Comparison of ENCODE assay signal across 1 cellular context in the genomic region with DNA sequence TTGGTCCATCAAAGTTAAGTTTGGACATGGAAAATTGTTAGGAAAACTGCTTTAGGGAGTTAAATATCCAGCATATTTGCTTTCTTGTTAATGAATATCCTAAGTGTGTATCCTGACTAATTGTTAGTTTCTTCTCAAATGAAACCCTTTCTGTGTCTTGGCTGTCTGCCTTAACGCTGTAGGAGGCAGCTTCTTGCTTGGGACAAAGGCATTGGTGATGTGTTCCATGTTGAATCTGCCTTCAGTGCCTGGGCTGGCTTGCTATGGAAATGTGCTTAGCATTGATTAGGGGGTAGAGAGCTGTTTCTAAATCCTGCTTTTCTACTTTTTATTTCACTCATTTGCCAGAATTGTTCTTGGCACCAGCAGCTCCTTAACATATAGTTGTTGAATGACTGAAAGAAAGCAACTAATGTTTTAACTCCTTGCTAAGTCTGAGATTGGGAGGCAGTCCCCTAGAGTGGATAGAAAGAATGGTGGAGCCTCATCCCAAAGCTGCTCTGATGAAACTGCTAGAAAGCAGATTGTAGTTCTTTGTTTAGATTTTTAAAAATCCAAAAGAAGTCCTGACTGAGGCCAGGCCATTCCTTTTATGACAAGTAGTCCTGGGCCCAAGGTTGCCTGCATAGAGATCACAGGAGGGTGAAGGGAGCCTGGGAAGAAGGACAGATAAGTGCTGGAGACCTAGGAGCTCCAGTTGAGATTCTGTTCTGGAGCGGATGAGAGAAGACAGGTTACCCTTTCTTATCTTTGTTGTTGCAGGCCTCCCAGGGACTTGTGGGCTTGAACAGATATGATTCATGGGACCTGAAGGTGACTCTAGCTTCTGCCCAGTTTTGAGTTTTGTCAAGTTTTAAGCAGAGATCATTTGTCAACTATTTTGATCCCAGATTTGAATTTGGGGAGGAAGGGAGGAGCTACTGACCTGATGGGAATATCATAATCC.
A peak's percentile ranks its signal among the peaks of the same experiment; 100 is the strongest.
TF ChIP-seq lines count a peak whose summit lies in the region.

No MANE protein-coding gene starts in this region.

TF ChIP-seq in K562, 482 proteins besides CTCF, POLR2A, EP300 and RAD21 (continued from another document and continues in another):
- TF ChIP-seq, protein P1, sequence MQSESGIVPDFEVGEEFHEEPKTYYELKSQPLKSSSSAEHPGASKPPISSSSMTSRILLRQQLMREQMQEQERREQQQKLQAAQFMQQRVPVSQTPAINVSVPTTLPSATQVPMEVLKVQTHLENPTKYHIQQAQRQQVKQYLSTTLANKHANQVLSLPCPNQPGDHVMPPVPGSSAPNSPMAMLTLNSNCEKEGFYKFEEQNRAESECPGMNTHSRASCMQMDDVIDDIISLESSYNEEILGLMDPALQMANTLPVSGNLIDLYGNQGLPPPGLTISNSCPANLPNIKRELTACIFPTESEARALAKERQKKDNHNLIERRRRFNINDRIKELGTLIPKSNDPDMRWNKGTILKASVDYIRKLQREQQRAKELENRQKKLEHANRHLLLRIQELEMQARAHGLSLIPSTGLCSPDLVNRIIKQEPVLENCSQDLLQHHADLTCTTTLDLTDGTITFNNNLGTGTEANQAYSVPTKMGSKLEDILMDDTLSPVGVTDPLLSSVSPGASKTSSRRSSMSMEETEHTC (IDR thresholded peaks at IDR 0.05), result peak; percentile 90
- TF ChIP-seq, protein P2, sequence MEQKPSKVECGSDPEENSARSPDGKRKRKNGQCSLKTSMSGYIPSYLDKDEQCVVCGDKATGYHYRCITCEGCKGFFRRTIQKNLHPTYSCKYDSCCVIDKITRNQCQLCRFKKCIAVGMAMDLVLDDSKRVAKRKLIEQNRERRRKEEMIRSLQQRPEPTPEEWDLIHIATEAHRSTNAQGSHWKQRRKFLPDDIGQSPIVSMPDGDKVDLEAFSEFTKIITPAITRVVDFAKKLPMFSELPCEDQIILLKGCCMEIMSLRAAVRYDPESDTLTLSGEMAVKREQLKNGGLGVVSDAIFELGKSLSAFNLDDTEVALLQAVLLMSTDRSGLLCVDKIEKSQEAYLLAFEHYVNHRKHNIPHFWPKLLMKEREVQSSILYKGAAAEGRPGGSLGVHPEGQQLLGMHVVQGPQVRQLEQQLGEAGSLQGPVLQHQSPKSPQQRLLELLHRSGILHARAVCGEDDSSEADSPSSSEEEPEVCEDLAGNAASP (IDR thresholded peaks at IDR 0.05), result no peak
- TF ChIP-seq SMARCE1 (IDR thresholded peaks at IDR 0.05) (peak; percentile 99), RBFOX2 (IDR thresholded peaks at IDR 0.05; ENCODE audit: low read depth, low read length) (no peak), XRCC4 (IDR thresholded peaks at IDR 0.05; ENCODE audit: extremely low read depth, insufficient read depth, insufficient read length) (no peak), MTA1 (IDR thresholded peaks at IDR 0.05; ENCODE audit: borderline replicate concordance) (peak; percentile 76), FIP1L1 (IDR thresholded peaks at IDR 0.05; ENCODE audit: low read depth, low read length, poor library complexity, severe bottlenecking) (no peak), RBM15 (IDR thresholded peaks at IDR 0.05; ENCODE audit: insufficient read depth, low read length) (no peak), PTRF (tag; IDR thresholded peaks at IDR 0.05) (no peak), SMARCA4 (IDR thresholded peaks at IDR 0.05) (peak; percentile 99), HDAC2 (IDR thresholded peaks at IDR 0.05) (peak; percentile 87), GTF2F1 (IDR thresholded peaks at IDR 0.05; ENCODE audit: low read depth, low read length) (no peak), RAD51 (IDR thresholded peaks at IDR 0.05; ENCODE audit: borderline replicate concordance, low read depth) (no peak), KLF16 (IDR thresholded peaks at IDR 0.05) (peak; percentile 93), CBFB (CRISPR knock-in tag; IDR thresholded peaks at IDR 0.05) (no peak), TCFL5 (CRISPR knock-in tag; conservative IDR thresholded peaks at IDR 0.05) (no peak), ZFPM2 (CRISPR knock-in tag; IDR thresholded peaks at IDR 0.05) (no peak), DIDO1 (tag; IDR thresholded peaks at IDR 0.05; ENCODE audit: low read depth) (no peak), RB1 (IDR thresholded peaks at IDR 0.05; ENCODE audit: low read depth) (peak; percentile 70), ZNF274 (IDR thresholded peaks at IDR 0.05; ENCODE audit: borderline replicate concordance, low read depth, low read length) (no peak), ELF1 (tag; IDR thresholded peaks at IDR 0.05) (no peak), NONO (IDR thresholded peaks at IDR 0.05; ENCODE audit: low read depth in 2 of 2, low read length in 1 of 2) (no peak), CBFA2T2 (conservative IDR thresholded peaks at IDR 0.05) (peak; percentile 96), ZNF589 (CRISPR knock-in tag; IDR thresholded peaks at IDR 0.05; ENCODE audit: low read depth) (no peak), FOXK1 (CRISPR knock-in tag; IDR thresholded peaks at IDR 0.05; ENCODE audit: borderline replicate concordance) (no peak), KLF6 (CRISPR knock-in tag; IDR thresholded peaks at IDR 0.05; ENCODE audit: borderline replicate concordance) (no peak), TRIM24 (IDR thresholded peaks at IDR 0.05) (peak; percentile 86 to 91), ZNF431 (CRISPR knock-in tag; IDR thresholded peaks at IDR 0.05) (no peak), ARID1B (IDR thresholded peaks at IDR 0.05) (peak; percentile 99), IRF9 (tag; IDR thresholded peaks at IDR 0.05) (no peak), GTF2E2 (tag; IDR thresholded peaks at IDR 0.05) (peak; percentile 18; the same call in 1 of the 2 replicates), ZFP36 (IDR thresholded peaks at IDR 0.05; ENCODE audit: low read depth, low read length, partially characterized antibody) (peak; percentile 26), RHOXF2B (CRISPR knock-in tag; conservative IDR thresholded peaks at IDR 0.05) (no peak), ZFX (CRISPR knock-in tag; IDR thresholded peaks at IDR 0.05) (no peak), MEIS2 (IDR thresholded peaks at IDR 0.05; ENCODE audit: partially characterized antibody) (peak; percentile 95), L3MBTL2 (IDR thresholded peaks at IDR 0.05) (no peak), STAG1 (CRISPR knock-in tag; IDR thresholded peaks at IDR 0.05; ENCODE audit: borderline replicate concordance) (no peak), ZNF212 (CRISPR knock-in tag; IDR thresholded peaks at IDR 0.05) (no peak), ATF1 (CRISPR knock-in tag; IDR thresholded peaks at IDR 0.05) (no peak), ATF1 (tag; IDR thresholded peaks at IDR 0.05) (no peak), ELF4 (CRISPR knock-in tag; IDR thresholded peaks at IDR 0.05) (no peak), MNT (conservative IDR thresholded peaks at IDR 0.05) (peak in 1 of 2 experiments; percentile 11; a peak in 1 of 4 replicates), ZHX1 (conservative IDR thresholded peaks at IDR 0.05; ENCODE audit: low read length) (no peak), DPF2 (IDR thresholded peaks at IDR 0.05) (peak; percentile 99), HDAC8 (tag; IDR thresholded peaks at IDR 0.05) (no peak), PCBP2 (IDR thresholded peaks at IDR 0.05; ENCODE audit: low read depth, low read length, poor library complexity, severe bottlenecking) (no peak), SAFB (IDR thresholded peaks at IDR 0.05; ENCODE audit: borderline replicate concordance, low read depth, low read length) (no peak), SMAD4 (CRISPR knock-in tag; conservative IDR thresholded peaks at IDR 0.05) (no peak; the same call in 1 of the 2 replicates)
- TF ChIP-seq, protein P3, sequence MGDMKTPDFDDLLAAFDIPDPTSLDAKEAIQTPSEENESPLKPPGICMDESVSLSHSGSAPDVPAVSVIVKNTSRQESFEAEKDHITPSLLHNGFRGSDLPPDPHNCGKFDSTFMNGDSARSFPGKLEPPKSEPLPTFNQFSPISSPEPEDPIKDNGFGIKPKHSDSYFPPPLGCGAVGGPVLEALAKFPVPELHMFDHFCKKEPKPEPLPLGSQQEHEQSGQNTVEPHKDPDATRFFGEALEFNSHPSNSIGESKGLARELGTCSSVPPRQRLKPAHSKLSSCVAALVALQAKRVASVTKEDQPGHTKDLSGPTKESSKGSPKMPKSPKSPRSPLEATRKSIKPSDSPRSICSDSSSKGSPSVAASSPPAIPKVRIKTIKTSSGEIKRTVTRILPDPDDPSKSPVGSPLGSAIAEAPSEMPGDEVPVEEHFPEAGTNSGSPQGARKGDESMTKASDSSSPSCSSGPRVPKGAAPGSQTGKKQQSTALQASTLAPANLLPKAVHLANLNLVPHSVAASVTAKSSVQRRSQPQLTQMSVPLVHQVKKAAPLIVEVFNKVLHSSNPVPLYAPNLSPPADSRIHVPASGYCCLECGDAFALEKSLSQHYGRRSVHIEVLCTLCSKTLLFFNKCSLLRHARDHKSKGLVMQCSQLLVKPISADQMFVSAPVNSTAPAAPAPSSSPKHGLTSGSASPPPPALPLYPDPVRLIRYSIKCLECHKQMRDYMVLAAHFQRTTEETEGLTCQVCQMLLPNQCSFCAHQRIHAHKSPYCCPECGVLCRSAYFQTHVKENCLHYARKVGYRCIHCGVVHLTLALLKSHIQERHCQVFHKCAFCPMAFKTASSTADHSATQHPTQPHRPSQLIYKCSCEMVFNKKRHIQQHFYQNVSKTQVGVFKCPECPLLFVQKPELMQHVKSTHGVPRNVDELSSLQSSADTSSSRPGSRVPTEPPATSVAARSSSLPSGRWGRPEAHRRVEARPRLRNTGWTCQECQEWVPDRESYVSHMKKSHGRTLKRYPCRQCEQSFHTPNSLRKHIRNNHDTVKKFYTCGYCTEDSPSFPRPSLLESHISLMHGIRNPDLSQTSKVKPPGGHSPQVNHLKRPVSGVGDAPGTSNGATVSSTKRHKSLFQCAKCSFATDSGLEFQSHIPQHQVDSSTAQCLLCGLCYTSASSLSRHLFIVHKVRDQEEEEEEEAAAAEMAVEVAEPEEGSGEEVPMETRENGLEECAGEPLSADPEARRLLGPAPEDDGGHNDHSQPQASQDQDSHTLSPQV (IDR thresholded peaks at IDR 0.05), result no peak
- TF ChIP-seq, protein P4, sequence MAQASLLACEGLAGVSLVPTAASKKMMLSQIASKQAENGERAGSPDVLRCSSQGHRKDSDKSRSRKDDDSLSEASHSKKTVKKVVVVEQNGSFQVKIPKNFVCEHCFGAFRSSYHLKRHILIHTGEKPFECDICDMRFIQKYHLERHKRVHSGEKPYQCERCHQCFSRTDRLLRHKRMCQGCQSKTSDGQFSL (CRISPR knock-in tag; IDR thresholded peaks at IDR 0.05), result no peak
- TF ChIP-seq, protein P4 (tag; IDR thresholded peaks at IDR 0.05), result no peak
- TF ChIP-seq, protein P5, sequence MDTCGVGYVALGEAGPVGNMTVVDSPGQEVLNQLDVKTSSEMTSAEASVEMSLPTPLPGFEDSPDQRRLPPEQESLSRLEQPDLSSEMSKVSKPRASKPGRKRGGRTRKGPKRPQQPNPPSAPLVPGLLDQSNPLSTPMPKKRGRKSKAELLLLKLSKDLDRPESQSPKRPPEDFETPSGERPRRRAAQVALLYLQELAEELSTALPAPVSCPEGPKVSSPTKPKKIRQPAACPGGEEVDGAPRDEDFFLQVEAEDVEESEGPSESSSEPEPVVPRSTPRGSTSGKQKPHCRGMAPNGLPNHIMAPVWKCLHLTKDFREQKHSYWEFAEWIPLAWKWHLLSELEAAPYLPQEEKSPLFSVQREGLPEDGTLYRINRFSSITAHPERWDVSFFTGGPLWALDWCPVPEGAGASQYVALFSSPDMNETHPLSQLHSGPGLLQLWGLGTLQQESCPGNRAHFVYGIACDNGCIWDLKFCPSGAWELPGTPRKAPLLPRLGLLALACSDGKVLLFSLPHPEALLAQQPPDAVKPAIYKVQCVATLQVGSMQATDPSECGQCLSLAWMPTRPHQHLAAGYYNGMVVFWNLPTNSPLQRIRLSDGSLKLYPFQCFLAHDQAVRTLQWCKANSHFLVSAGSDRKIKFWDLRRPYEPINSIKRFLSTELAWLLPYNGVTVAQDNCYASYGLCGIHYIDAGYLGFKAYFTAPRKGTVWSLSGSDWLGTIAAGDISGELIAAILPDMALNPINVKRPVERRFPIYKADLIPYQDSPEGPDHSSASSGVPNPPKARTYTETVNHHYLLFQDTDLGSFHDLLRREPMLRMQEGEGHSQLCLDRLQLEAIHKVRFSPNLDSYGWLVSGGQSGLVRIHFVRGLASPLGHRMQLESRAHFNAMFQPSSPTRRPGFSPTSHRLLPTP (IDR thresholded peaks at IDR 0.05; ENCODE audit: borderline replicate concordance, extremely low read depth, insufficient read length), result no peak
